Comparison of ENCODE assay signal across 1 cellular context in genomic region chr1:156906206-156906910, GRCh38.
TF ChIP-seq lines count a peak whose summit lies in the region.

No MANE protein-coding gene starts in this region.

TF ChIP-seq in endothelial cell of umbilical vein, 7 proteins besides CTCF, POLR2A, EP300 and RAD21 (continued from another document):
- TF ChIP-seq JUN (IDR thresholded peaks at IDR 0.05; ENCODE audit: borderline replicate concordance, insufficient read depth, insufficient read length, low read depth) (no peak), MYC (IDR thresholded peaks at IDR 0.05; ENCODE audit: low read depth, low read length) (no peak), GATA2 (IDR thresholded peaks at IDR 0.05; ENCODE audit: insufficient read depth, insufficient read length, low read depth, low read length) (no peak), EZH2 (IDR thresholded peaks at IDR 0.05; ENCODE audit: borderline replicate concordance, low read depth, low read length, severe bottlenecking) (no peak)
